8 cellular contexts compared by ENCODE assay signal in the genomic region with DNA sequence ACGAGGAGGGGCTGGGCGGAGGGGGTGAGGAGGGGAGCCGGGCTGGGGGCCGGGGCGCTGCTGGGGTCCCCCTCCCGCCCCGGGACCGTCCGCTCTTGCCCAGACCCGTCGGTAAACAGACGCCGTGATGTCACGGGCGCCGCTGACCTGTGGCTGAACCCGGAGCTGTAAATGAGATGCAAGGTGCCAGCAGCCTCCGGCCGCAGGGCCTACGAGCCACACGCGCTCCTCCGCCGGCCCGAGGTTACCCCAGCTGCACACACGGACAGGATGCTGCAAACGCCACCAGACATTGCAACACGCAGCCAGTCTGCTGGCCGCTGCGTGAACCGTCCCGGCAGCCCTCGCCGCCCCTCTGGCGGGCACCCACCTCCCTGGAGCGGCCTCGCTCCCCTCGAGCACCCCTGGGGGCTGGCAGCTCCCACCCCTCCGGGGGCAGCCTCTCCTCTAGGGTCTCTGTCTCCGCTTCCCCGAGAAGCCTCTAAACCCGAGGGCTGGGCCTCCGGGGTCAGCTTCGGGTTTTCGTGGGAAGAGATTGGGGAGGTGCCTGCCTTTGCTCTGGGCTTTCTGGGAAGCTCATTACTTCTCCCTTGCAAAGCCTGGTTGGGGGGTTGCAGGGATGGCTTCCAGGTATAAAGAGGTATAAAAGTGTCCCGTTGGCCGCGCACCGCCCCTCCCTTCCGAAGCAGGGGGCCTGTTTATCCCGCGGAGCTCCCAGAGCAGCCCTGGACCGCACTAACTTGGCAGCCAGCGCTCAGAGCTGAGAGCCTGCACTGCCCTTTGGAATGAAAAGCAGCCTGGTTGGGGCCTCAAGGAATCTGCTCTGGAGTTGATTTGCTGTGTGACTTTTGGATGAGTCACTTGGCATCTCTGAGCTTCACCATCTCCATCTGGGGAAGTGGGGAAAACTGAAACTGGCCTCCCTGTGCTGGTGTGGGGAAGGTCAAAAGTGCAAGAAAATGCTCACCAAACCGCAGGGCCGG. TPM values are rescaled to one million over a fixed set of nuclear protein-coding genes. Genes with fewer than 3 reads are reported as not detected.
A peak's percentile ranks its signal among the peaks of the same experiment; 100 is the strongest.
DNase-seq lines count a peak whose midpoint lies in the region; ATAC-seq, FAIRE-seq and TF ChIP-seq lines count a peak whose summit lies in the region.

No MANE protein-coding gene starts in this region.

- peaks cover 6% of the 10 kb centered on the region for H3K79me1 ChIP-seq in H1 (ENCODE audit: low read depth, low read length)

- no peak overlapping the region for H2BK120ac ChIP-seq in H1 (replicated peaks; ENCODE audit: low read depth, low read length)

- peaks cover 15 to 21% of the 10 kb centered on the region in 2 experiments for H4K20me1 ChIP-seq in H1 (replicated peaks in 1 of 2; ENCODE audit: control insufficient read depth in 1 of 2, insufficient read depth in 2 of 2, low read length in 2 of 2)

- H3K18ac ChIP-seq in H1 (ENCODE audit: extremely low read depth, low read length) = 0 out of 2 replicates have a peak overlapping the region, but pooled peaks have one; percentile 43

- no peak overlapping the region for H3K4ac ChIP-seq in H1 (replicated peaks; ENCODE audit: insufficient read length, low read depth, low read length)

- H2BK12ac ChIP-seq in H1 (ENCODE audit: low read depth, low read length) = no peak overlapping the region

- no peak overlapping the region for H4K91ac ChIP-seq in H1 (replicated peaks; ENCODE audit: insufficient read length, low read length)

- no peaks in the 10 kb centered on the region for H3K9me3 ChIP-seq in H1 (ENCODE audit: insufficient read depth in 2 of 2, low read depth in 1 of 2, low read length in 1 of 2)
- no peaks in the 10 kb centered on the region for H3K9me3 ChIP-seq in lower lobe of right lung

- no peaks in the 10 kb centered on the region; a peak in 1 of 8 replicates for H3K36me3 ChIP-seq in H1 (ENCODE audit: control insufficient read depth in 2 of 4, insufficient read depth in 4 of 4, low read length in 3 of 4)
- H3K36me3 ChIP-seq in lower lobe of right lung = peaks cover 16% of the 10 kb centered on the region

- H3K14ac ChIP-seq in H1 (ENCODE audit: insufficient read length) = no peak overlapping the region

- H3K4me2 ChIP-seq in H1 (ENCODE audit: insufficient read depth in 1 of 2, low read depth in 2 of 2, low read length in 2 of 2) = peak overlapping the region; percentile 84 to 95

- no peak overlapping the region for H3K23ac ChIP-seq in H1 (ENCODE audit: insufficient read length)

- H4K5ac ChIP-seq in H1 (ENCODE audit: insufficient read length, low read depth, low read length) = no peak overlapping the region

- intact Hi-C loops in lower lobe of right lung (cut with DNase I) = no loop called here

- no peak for TF ChIP-seq EP300 in H1 (IDR thresholded peaks at IDR 0.05; ENCODE audit: borderline replicate concordance in 1 of 2, low read depth in 2 of 2, low read length in 2 of 2)

- H3K27me3 ChIP-seq in H1 (replicated peaks in 1 of 4; ENCODE audit: control insufficient read depth in 3 of 4, extremely low read depth in 1 of 4, insufficient read depth in 3 of 4, low read length in 3 of 4) (peaks cover 0 to 2% (median 0%) of the 10 kb centered on the region in 4 experiments; a peak in 1 of 7 replicates), lower lobe of right lung (ENCODE audit: low read depth) (no peaks in the 10 kb centered on the region)

- POLR2A ChIA-PET in H1 (lab: Charles Lee; ENCODE audit: partially characterized antibody) = interaction anchor here (0.6 to 2.8 kb wide), 16 partner anchors 10 to 122 kb away, joined by 3 to 24 read pairs (median 4); partner anchors contain the start of gene DHRS3

- H3K27ac ChIP-seq in H1 (ENCODE audit: low read depth, low read length) (no peak overlapping the region), lower lobe of right lung (peak overlapping the region; percentile 82), substantia nigra (ENCODE audit: low read depth, low read length, poor library complexity, severe bottlenecking) (peak overlapping the region; percentile 35)

- H4K8ac ChIP-seq in H1 (ENCODE audit: extremely low read depth, insufficient read depth, low read length) = peak overlapping the region; percentile 81

- H3K4me3 ChIP-seq in H1 (ENCODE audit: extremely low read depth in 1 of 4, insufficient read depth in 2 of 4, low read depth in 3 of 4, low read length in 4 of 4) (peak overlapping the region; percentile 29 to 66 (median 38)), lower lobe of right lung (peak overlapping the region; percentile 48)

- DNase-seq in AG09319 (ENCODE audit: extremely low read depth, low read depth) (peak; percentile 97), RCC 7860 (ENCODE audit: low spot score) (peak; percentile 92), H1 (ENCODE audit: low read depth in 1 of 2, low spot score in 2 of 2) (peak in 1 of 2 experiments; percentile 89), lower lobe of right lung (peak; percentile 94), substantia nigra (lab: John Stamatoyannopoulos, UW) (peak in 40 of 49 donors; percentile 23 to 84 (median 55))

- ATAC-seq in GM21423 (IDR thresholded peaks at IDR 0.05; ENCODE audit: unreplicated experiment) (peak; percentile 65), lower lobe of right lung (peak; percentile 92), HG02623 (IDR thresholded peaks at IDR 0.05; ENCODE audit: unreplicated experiment) (no peak), GM18519 (IDR thresholded peaks at IDR 0.05; ENCODE audit: low FRiP score, unreplicated experiment) (no peak)

- no peak overlapping the region for H2BK20ac ChIP-seq in H1 (ENCODE audit: low read length)

- TF ChIP-seq RAD21 in H1 (IDR thresholded peaks at IDR 0.05 in 1 of 2, conservative IDR thresholded peaks at IDR 0.05 in 1 of 2; ENCODE audit: low read depth in 2 of 2, low read length in 2 of 2) = no peak

- no peak overlapping the region; a peak in 1 of 7 replicates for H3K9ac ChIP-seq in H1 (replicated peaks in 1 of 4; ENCODE audit: extremely low read depth in 1 of 4, low read depth in 3 of 4, low read length in 3 of 4)

- H2BK5ac ChIP-seq in H1 (ENCODE audit: low read depth, low read length) = peak overlapping the region; percentile 71; the same call in 1 of the 2 replicates

- no peak overlapping the region for H3K56ac ChIP-seq in H1 (replicated peaks; ENCODE audit: insufficient read length, low read depth, low read length)

- TF ChIP-seq POLR2A in H1 (IDR thresholded peaks at IDR 0.05; ENCODE audit: control extremely low read depth in 1 of 2, low read depth in 2 of 2, low read length in 2 of 2) = no peak

- no peak overlapping the region for H2AFZ ChIP-seq in H1 (ENCODE audit: low read length)

- CTCF ChIA-PET in H1 (lab: Charles Lee; ENCODE audit: partially characterized antibody) = interaction anchor here (0.7 to 2.8 kb wide), 7 partner anchors 8 to 321 kb away, joined by 3 to 27 read pairs (median 4); partner anchors contain the start of gene DHRS3

- 8% methylated on average over 46 of the region's 56 CpGs; no CpG with 5 or more reads in 1 of the 2 experiments for WGBS in H1 (ENCODE audit: extremely low coverage in 1 of 2, insufficient coverage in 1 of 2, insufficient read length in 1 of 2, insufficient replicate concordance in 2 of 2, low coverage in 1 of 2, low lambda C conversion rate in 2 of 2, missing lambda C conversion rate in 1 of 2), 2 experiments

- TF ChIP-seq CTCF in AG09319 (IDR thresholded peaks at IDR 0.05; ENCODE audit: low read depth, low read length) (no peak), H1 (IDR thresholded peaks at IDR 0.05; ENCODE audit: control extremely low read depth in 1 of 3, insufficient read depth in 1 of 3, low read depth in 1 of 3, low read length in 3 of 3) (no peak), lower lobe of right lung (IDR thresholded peaks at IDR 0.05) (no peak)

- peaks cover 0 to 55% of the 10 kb centered on the region in 2 experiments; a peak in 2 of 4 replicates for H3K79me2 ChIP-seq in H1 (ENCODE audit: control insufficient read depth in 1 of 2, insufficient read depth in 2 of 2, low read length in 2 of 2)

- H2AK5ac ChIP-seq in H1 (ENCODE audit: low read depth, low read length) = no peak overlapping the region

- H2BK15ac ChIP-seq in H1 (ENCODE audit: low read length) = no peak overlapping the region; the same call in 1 of the 2 replicates

- peaks cover 9% of the 10 kb centered on the region; the same call in 1 of the 2 replicates for H3K23me2 ChIP-seq in H1 (ENCODE audit: low read depth, low read length)

- FAIRE-seq in RCC 7860 (lab: Jason Lieb, UNC) (peak; percentile 94), H1 (lab: Jason Lieb, UNC) (no peak)

- H3K4me1 ChIP-seq in H1 (replicated peaks in 1 of 4; ENCODE audit: control insufficient read depth in 3 of 4, insufficient read depth in 4 of 4, low read length in 3 of 4) (peaks cover 12 to 25% (median 21%) of the 10 kb centered on the region in 4 experiments), lower lobe of right lung (peaks cover 95% of the 10 kb centered on the region)

TF ChIP-seq in H1, 55 proteins besides CTCF, POLR2A, EP300 and RAD21 (continues in another document):
- TF ChIP-seq HDAC6 (IDR thresholded peaks at IDR 0.05; ENCODE audit: low read depth, low read length) (no peak), RXRA (IDR thresholded peaks at IDR 0.05; ENCODE audit: insufficient read depth, low read depth, low read length) (peak; percentile 92), ASH2L (IDR thresholded peaks at IDR 0.05; ENCODE audit: low read length) (peak; percentile 64), KDM1A (IDR thresholded peaks at IDR 0.05; ENCODE audit: borderline replicate concordance, low read length) (peak; percentile 83; the same call in 1 of the 2 replicates)

RNA-seq across cellular contexts. Expression of gene DHRS3, which starts 21.9 kb away (rescaled TPM):
- total RNA-seq in H1 (2021; fragmentation: NEBNext Ultra II Directional; extraction: Animal tissue kit (Norgen Biotek cat#: 25700)) = 32.5 and 37.8 TPM in 2 replicates
- polyA plus RNA-seq in H1 (2011; rRNA removed) = 36.4 and 41.9 TPM in 2 replicates
- 40.2 TPM for polyA plus RNA-seq in H1 (2011; cell fraction: cytosol; rRNA removed)
- 40.2 TPM for polyA plus RNA-seq in H1 (2011; cell fraction: nucleus; rRNA removed)
- 25.1 to 32.0 TPM (median 29.2 TPM) in 4 replicates for polyA plus RNA-seq in H1 (2012, experiment 1 of 2)
- 36.9 TPM for polyA plus RNA-seq in H1 (2012, experiment 2 of 2)
- 9.6 TPM for polyA plus RNA-seq in H1 (2013, experiment 1 of 2)
- 10.6 TPM for polyA plus RNA-seq in H1 (2013, experiment 2 of 2)
- 56.9 and 114 TPM in 2 replicates for polyA minus RNA-seq in H1 (2011; rRNA and poly(A)+ RNA removed)
- 51.7 TPM for polyA minus RNA-seq in H1 (2011; cell fraction: cytosol; rRNA and poly(A)+ RNA removed)
- 27.3 TPM for polyA minus RNA-seq in H1 (2011; cell fraction: nucleus; rRNA and poly(A)+ RNA removed)
- total RNA-seq in lower lobe of right lung = 135 TPM

RNA-seq across cellular contexts. Expression of gene AADACL4, which starts 47.8 kb away (rescaled TPM):
- 0.40 TPM in 1 of 2 replicates, not detected in the other for total RNA-seq in H1 (2021; fragmentation: NEBNext Ultra II Directional; extraction: Animal tissue kit (Norgen Biotek cat#: 25700))
- 0.08 and 0.13 TPM in 2 replicates for polyA plus RNA-seq in H1 (2011; rRNA removed)
- 0.21 TPM for polyA plus RNA-seq in H1 (2011; cell fraction: cytosol; rRNA removed)
- 0.33 TPM for polyA plus RNA-seq in H1 (2011; cell fraction: nucleus; rRNA removed)
- polyA plus RNA-seq in H1 (2012, experiment 1 of 2) = not detected in 4 replicates
- not detected for polyA plus RNA-seq in H1 (2012, experiment 2 of 2)
- not detected for polyA plus RNA-seq in H1 (2013, experiment 1 of 2)
- 0.04 TPM for polyA plus RNA-seq in H1 (2013, experiment 2 of 2)
- polyA minus RNA-seq in H1 (2011; rRNA and poly(A)+ RNA removed) = 0.17 TPM in 1 of 2 replicates, not detected in the other
- polyA minus RNA-seq in H1 (2011; cell fraction: cytosol; rRNA and poly(A)+ RNA removed) = not detected
- not detected for polyA minus RNA-seq in H1 (2011; cell fraction: nucleus; rRNA and poly(A)+ RNA removed)
- total RNA-seq in lower lobe of right lung = not detected

Comparison
In these comparisons a context has a peak if more than half of its experiments do, and no peak if none do; other contexts are left out.
1. ATAC-seq: peak in GM21423 (single experiment) and lower lobe of right lung (2 of 2); none in HG02623 (single experiment) and GM18519 (single experiment).